Comparison of ENCODE assay signal across 11 cellular contexts in genomic region chr18:69885841-69886531, GRCh38.
A peak's percentile ranks its signal among the peaks of the same experiment; 100 is the strongest.
DNase-seq lines count a peak whose midpoint lies in the region; ATAC-seq lines count a peak whose summit lies in the region.
"Had no signal": no experiment of that assay in that cellular context is flagged by ENCODE, and none has a peak within 500 bp of the region (broad histone marks: within the 10 kb centered on the region; RNA-seq: fewer than 3 reads in every experiment).

No MANE protein-coding gene starts in this region.

- no peaks in the 10 kb centered on the region for H3K27me3 Mint-ChIP-seq in activated CD4-positive, alpha-beta memory T cell treated with anti-CD3 and anti-CD28 coated beads for 36 hours

- H3K9me3 Mint-ChIP-seq in activated CD4-positive, alpha-beta memory T cell treated with anti-CD3 and anti-CD28 coated beads for 36 hours = peaks cover 4% of the 10 kb centered on the region

- H3K27ac Mint-ChIP-seq in activated CD4-positive, alpha-beta memory T cell treated with anti-CD3 and anti-CD28 coated beads for 36 hours = peak overlapping the region; percentile 97
- H3K27ac Mint-ChIP-seq: nephron progenitor cell had no signal

- H3K36me3 Mint-ChIP-seq in activated CD4-positive, alpha-beta memory T cell treated with anti-CD3 and anti-CD28 coated beads for 36 hours = peaks cover 20% of the 10 kb centered on the region

- intact Hi-C loops in activated CD4-positive, alpha-beta memory T cell treated with anti-CD3 and anti-CD28 coated beads for 36 hours (cut with micrococcal nuclease) = loop anchor here (1.0 to 2.0 kb wide), 6 partner anchors 13 to 93 kb away; no protein-coding TSS in a partner anchor

- peak; percentile 88 for ATAC-seq in HG02970 (IDR thresholded peaks at IDR 0.05; ENCODE audit: low FRiP score, unreplicated experiment)

- POLR2A ChIA-PET in activated CD4-positive, alpha-beta memory T cell treated with anti-CD3 and anti-CD28 coated beads for 36 hours (lab: Charles Lee) = interaction anchor here (0.6 to 5.0 kb wide), 9 partner anchors 9 to 74 kb away, joined by 3 to 60 read pairs (median 5); partner anchors contain the start of gene CD226

- H3K4me3 Mint-ChIP-seq in activated CD4-positive, alpha-beta memory T cell treated with anti-CD3 and anti-CD28 coated beads for 36 hours = peak overlapping the region; percentile 73
- H3K4me3 Mint-ChIP-seq: nephron progenitor cell had no signal

- H3K4me1 Mint-ChIP-seq in activated CD4-positive, alpha-beta memory T cell treated with anti-CD3 and anti-CD28 coated beads for 36 hours (ENCODE audit: low read depth) = peaks cover 86% of the 10 kb centered on the region
- H3K4me1 Mint-ChIP-seq: nephron progenitor cell had no signal

- CTCF ChIA-PET in activated CD4-positive, alpha-beta memory T cell treated with anti-CD3 and anti-CD28 coated beads for 36 hours (lab: Charles Lee) = interaction anchor here (0.8 to 1.6 kb wide), 7 partner anchors 12 to 73 kb away, joined by 3 to 9 read pairs (median 4); no protein-coding TSS in a partner anchor

- DNase-seq in stimulated activated naive CD4-positive, alpha-beta T cell treated with Interleukin-2 at 50 U/mL for 16 hours (lab: John Stamatoyannopoulos, UW) = peak; percentile 70
- DNase-seq in stimulated activated naive CD4-positive, alpha-beta T cell (lab: John Stamatoyannopoulos, UW) = no peak
- DNase-seq in activated CD4-positive, alpha-beta memory T cell treated with anti-CD3 and anti-CD28 coated beads for 36 hours = peak; percentile 85
- DNase-seq in NCI-H2081 (lab: John Stamatoyannopoulos, UW) (no peak), NCI-H345 (lab: John Stamatoyannopoulos, UW) (no peak), NCI-H1105 treated with DMSO at 0.1 percent for 48 hours (lab: John Stamatoyannopoulos, UW) (no peak), NCI-H1694 treated with DMSO at 0.1 percent for 48 hours (lab: John Stamatoyannopoulos, UW) (no peak)
- DNase-seq: Kasumi-1, nephron progenitor cell, WERI-Rb-1 had no signal

Comparison
In these comparisons a context has a peak if more than half of its experiments do, and no peak if none do; other contexts are left out.
1. DNase-seq: peak in stimulated activated naive CD4-positive, alpha-beta T cell treated with Interleukin-2 at 50 U/mL for 16 hours (single experiment) and activated CD4-positive, alpha-beta memory T cell treated with anti-CD3 and anti-CD28 coated beads for 36 hours (single experiment); none in stimulated activated naive CD4-positive, alpha-beta T cell (0 of 6), NCI-H2081 (0 of 2), NCI-H345 (single experiment), NCI-H1105 treated with DMSO at 0.1 percent for 48 hours (single experiment) and NCI-H1694 treated with DMSO at 0.1 percent for 48 hours (single experiment).